In the genomic region with DNA sequence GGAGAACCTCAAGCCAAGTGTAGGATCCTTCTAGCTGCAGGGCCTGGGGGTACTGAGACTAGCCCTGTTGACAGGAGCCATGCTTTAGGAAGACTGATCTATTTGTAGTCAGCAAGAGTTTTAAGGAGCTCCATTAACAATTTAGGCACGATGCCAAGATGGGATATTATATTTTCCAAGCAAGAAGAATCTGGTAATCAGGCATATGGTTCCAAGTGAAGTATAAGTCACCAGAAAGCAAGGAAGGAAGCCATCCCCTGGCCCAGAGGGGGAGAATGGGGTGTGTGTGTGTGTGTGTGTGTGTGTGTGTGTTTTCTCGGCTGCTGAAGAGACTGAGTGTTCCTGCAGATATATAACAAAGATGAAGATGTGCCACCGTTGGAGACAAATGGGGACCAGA, we compare ENCODE assay signal across 15 cellular contexts. TPM values are rescaled to one million over a fixed set of nuclear protein-coding genes. Genes with fewer than 3 reads are reported as not detected.
A peak's percentile ranks its signal among the peaks of the same experiment; 100 is the strongest.
DNase-seq lines count a peak whose midpoint lies in the region; ATAC-seq, FAIRE-seq and TF ChIP-seq lines count a peak whose summit lies in the region.
"Had no signal": no experiment of that assay in that cellular context is flagged by ENCODE, and none has a peak within 500 bp of the region (broad histone marks: within the 10 kb centered on the region; RNA-seq: fewer than 3 reads in every experiment).

No MANE protein-coding gene starts in this region.

- no peaks in the 10 kb centered on the region for H3K27me3 Mint-ChIP-seq in activated T-cell treated with anti-CD3 and anti-CD28 coated beads, Interleukin-2, amount 50 U/mL, for 4 hours (ENCODE audit: low read depth)

- no peak overlapping the region for H3K4me3 ChIP-seq in K562

- TF ChIP-seq RAD21 in K562 (CRISPR knock-in tag; conservative IDR thresholded peaks at IDR 0.05 in 1 of 2, IDR thresholded peaks at IDR 0.05 in 1 of 2) = no peak

- FAIRE-seq in K562 (lab: Jason Lieb, UNC) = no peak
- FAIRE-seq: endometrium had no signal

- H3K27me3 ChIP-seq in K562 (ENCODE audit: control insufficient read depth in 2 of 2, insufficient read depth in 2 of 2, low read length in 2 of 2) = no peaks in the 10 kb centered on the region

- no peak overlapping the region for H2AFZ ChIP-seq in K562 (ENCODE audit: low read depth, low read length)
- H2AFZ ChIP-seq: parathyroid adenoma had no signal

- 51% methylated on average over 3 of the region's 3 CpGs for WGBS in K562 (ENCODE audit: insufficient coverage, low coverage, missing lambda C conversion rate)

- intact Hi-C loops in K562 (cut with micrococcal nuclease) = no loop called here

- no peak overlapping the region for H3K9ac ChIP-seq in K562 (ENCODE audit: insufficient read depth in 1 of 2, low read depth in 2 of 2, low read length in 2 of 2)
- H3K9ac ChIP-seq: parathyroid adenoma had no signal

- CTCF ChIA-PET in K562 (lab: Yijun Ruan, JAX; ENCODE audit: low intra/inter-chr PET ratio) = no interaction called here

- peak overlapping the region; percentile 39 for H3K4me3 Mint-ChIP-seq in activated T-cell treated with anti-CD3 and anti-CD28 coated beads, Interleukin-2, amount 50 U/mL, for 4 hours
- H3K4me3 Mint-ChIP-seq in stimulated activated effector memory CD8-positive, alpha-beta T cell treated with anti-CD3 and anti-CD28 coated beads, Interleukin-12 subunit alpha, Interleukin-12 subunit beta, amount 100 ng/mL, for 72 hours = peak overlapping the region; percentile 55

- H3K4me1 Mint-ChIP-seq in activated T-cell treated with anti-CD3 and anti-CD28 coated beads, Interleukin-2, amount 50 U/mL, for 4 hours (ENCODE audit: low read depth) = peaks cover 89% of the 10 kb centered on the region
- H3K4me1 Mint-ChIP-seq in stimulated activated effector memory CD8-positive, alpha-beta T cell treated with anti-CD3 and anti-CD28 coated beads, Interleukin-12 subunit alpha, Interleukin-12 subunit beta, amount 100 ng/mL, for 72 hours = peaks cover 79% of the 10 kb centered on the region

- DNase-seq in activated T-cell treated with anti-CD3 and anti-CD28 coated beads, Interleukin-2, amount 50 U/mL, for 4 hours = no peak
- no peak for DNase-seq in activated T-cell treated with anti-CD3 and anti-CD28 coated beads, Interleukin-2, amount 50 U/mL, for 48 hours
- peak; percentile 17 for DNase-seq in NCI-H69 (lab: John Stamatoyannopoulos, UW)
- no peak for DNase-seq in K562 (ENCODE audit: extremely low read depth in 1 of 4, low spot score in 3 of 4)
- no peak for DNase-seq in stimulated activated effector memory CD8-positive, alpha-beta T cell treated with anti-CD3 and anti-CD28 coated beads, Interleukin-12 subunit alpha, Interleukin-12 subunit beta, amount 100 ng/mL, for 72 hours (ENCODE audit: low spot score in 2 of 2)
- DNase-seq in H4 (ENCODE audit: low spot score) = no peak
- DNase-seq: activated CD4-positive, alpha-beta T cell treated with anti-CD3 and anti-CD28 coated beads for 48 hours; caudate nucleus; H7; NCI-H526; RPMI8226 had no signal

- H3K4me1 ChIP-seq in K562 (replicated peaks in 1 of 2; ENCODE audit: control insufficient read depth in 2 of 2, insufficient read depth in 2 of 2, low read length in 2 of 2) = peaks cover 8 to 15% of the 10 kb centered on the region in 2 experiments
- H3K4me1 ChIP-seq: parathyroid adenoma had no signal

- H3K27ac Mint-ChIP-seq in stimulated activated effector memory CD8-positive, alpha-beta T cell treated with anti-CD3 and anti-CD28 coated beads, Interleukin-12 subunit alpha, Interleukin-12 subunit beta, amount 100 ng/mL, for 72 hours = no peak overlapping the region

- H3K9me3 Mint-ChIP-seq in activated T-cell treated with anti-CD3 and anti-CD28 coated beads, Interleukin-2, amount 50 U/mL, for 4 hours = no peaks in the 10 kb centered on the region
- no peaks in the 10 kb centered on the region for H3K9me3 Mint-ChIP-seq in stimulated activated effector memory CD8-positive, alpha-beta T cell treated with anti-CD3 and anti-CD28 coated beads, Interleukin-12 subunit alpha, Interleukin-12 subunit beta, amount 100 ng/mL, for 72 hours

- H3K9me1 ChIP-seq in K562 (ENCODE audit: control insufficient read depth, insufficient read depth, low read length) = no peaks in the 10 kb centered on the region

- no peak overlapping the region for H3K27ac ChIP-seq in K562 (ENCODE audit: extremely low read depth, low read depth, low read length)
- H3K27ac ChIP-seq: parathyroid adenoma had no signal

- ATAC-seq in activated T-cell treated with anti-CD3 and anti-CD28 coated beads, Interleukin-2, amount 50 U/mL, for 4 hours = no peak
- ATAC-seq in K562 (no peak), GM19035 (IDR thresholded peaks at IDR 0.05; ENCODE audit: unreplicated experiment) (no peak), esophagus mucosa (no peak)
- no peak for ATAC-seq in stimulated activated effector memory CD8-positive, alpha-beta T cell treated with anti-CD3 and anti-CD28 coated beads, Interleukin-12 subunit alpha, Interleukin-12 subunit beta, amount 100 ng/mL, for 72 hours

- POLR2A ChIA-PET in K562 (lab: Yijun Ruan, JAX) = interaction anchor here (0.7 kb wide), 2 partner anchors 63 to 110 kb away, joined by 3 read pairs; no protein-coding TSS in a partner anchor

- no peaks in the 10 kb centered on the region for H4K20me1 ChIP-seq in K562 (replicated peaks; ENCODE audit: control insufficient read depth, insufficient read depth, low read length)

- in situ Hi-C loops in K562 (cut with MboI) = no loop called here

- no peaks in the 10 kb centered on the region for H3K9me3 ChIP-seq in K562 (replicated peaks; ENCODE audit: control insufficient read depth, insufficient read depth, low read depth, low read length)

- TF ChIP-seq POLR2A in K562 (conservative IDR thresholded peaks at IDR 0.05) = no peak

- BruUV-seq in K562 (replicated peaks; lab: Mats Ljungman, UMichigan) = no TSS peak

- TF ChIP-seq CTCF in K562 (IDR thresholded peaks at IDR 0.05 in 2 of 3, conservative IDR thresholded peaks at IDR 0.05 in 1 of 3; ENCODE audit: insufficient read depth in 2 of 3, low read depth in 1 of 3, low read length in 3 of 3) = no peak

- peaks cover 13% of the 10 kb centered on the region for H3K79me2 ChIP-seq in K562 (ENCODE audit: control insufficient read depth, insufficient read depth, low read length)

- H3K36me3 Mint-ChIP-seq in activated T-cell treated with anti-CD3 and anti-CD28 coated beads, Interleukin-2, amount 50 U/mL, for 4 hours (ENCODE audit: insufficient read depth) = peaks cover 19% of the 10 kb centered on the region
- peaks cover 32% of the 10 kb centered on the region for H3K36me3 Mint-ChIP-seq in stimulated activated effector memory CD8-positive, alpha-beta T cell treated with anti-CD3 and anti-CD28 coated beads, Interleukin-12 subunit alpha, Interleukin-12 subunit beta, amount 100 ng/mL, for 72 hours

- H3K36me3 ChIP-seq in K562 (ENCODE audit: control insufficient read depth, insufficient read depth, low read length) = peaks cover 5% of the 10 kb centered on the region; the same call in 1 of the 3 replicates

- TF ChIP-seq EP300 in K562 (IDR thresholded peaks at IDR 0.05; ENCODE audit: low read length) = no peak

- H3K4me2 ChIP-seq in K562 (ENCODE audit: insufficient read depth, low read length) = no peak overlapping the region

RNA-seq across cellular contexts. Expression of gene IFNAR2, which starts 7.1 kb away (rescaled TPM):
- 10 to 100 TPM; 13.9 to 20.2 (median 14.7) TPM for total RNA-seq in activated T-cell treated with anti-CD3 and anti-CD28 coated beads, Interleukin-2, amount 50 U/mL, for 4 hours
- total RNA-seq in K562 (2011; cell fraction: chromatin; rRNA removed; ENCODE audit: low replicate concordance) = 29.8 and 65.1 TPM in 2 replicates
- total RNA-seq in K562 (2011; cell fraction: nucleolus; rRNA removed) = 11.2 and 16.6 TPM in 2 replicates
- total RNA-seq in K562 (2011; cell fraction: nucleoplasm; rRNA removed) = 24.8 and 38.1 TPM in 2 replicates
- total RNA-seq in K562 (2014; rRNA removed) (1.7 and 2.7 TPM in 2 replicates), K562 (2014; rRNA removed; fragmentation: Illumina TruSeq; extraction: Trizol) (8.4 and 9.8 TPM in 2 replicates), K562 (2015; rRNA removed; fragmentation: Illumina TruSeq; extraction: Trizol) (4.2 and 5.6 TPM in 2 replicates), K562 (2021) (16.3 and 19.1 TPM in 2 replicates), esophagus mucosa (7.7 TPM)
- polyA plus RNA-seq in K562 (2011; rRNA removed) (48.3 and 58.0 TPM in 2 replicates), K562 (2014; fragmentation: Illumina TruSeq; extraction: Trizol) (26.1 and 31.9 TPM in 2 replicates), K562 (2014; fragmentation: Nextera tagmentation; extraction: Ambion mirVana) (1 to 10 TPM; 3.1 to 6.1 TPM), K562 (2014; rRNA removed) (19.3 and 23.5 TPM in 2 replicates)
- 13.1 and 25.7 TPM in 2 replicates for polyA plus RNA-seq in K562 (2011; cell fraction: cytosol; rRNA removed)
- 16.2 and 31.7 TPM in 2 replicates for polyA plus RNA-seq in K562 (2011; cell fraction: nucleus; rRNA removed)
- polyA plus RNA-seq in K562 (2012) = 18.0 and 32.6 TPM in 2 replicates
- 32.3 and 42.9 TPM in 2 replicates for polyA minus RNA-seq in K562 (2011; rRNA and poly(A)+ RNA removed)
- 13.5 and 15.5 TPM in 2 replicates for polyA minus RNA-seq in K562 (2011; cell fraction: cytosol; rRNA and poly(A)+ RNA removed)
- 4.4 and 8.8 TPM in 2 replicates for polyA minus RNA-seq in K562 (2011; cell fraction: nucleus; rRNA and poly(A)+ RNA removed)
- total RNA-seq in H4 (2014; rRNA removed; shearing (Covaris generic)) = 7.9 and 11.5 TPM in 2 replicates

RNA-seq across cellular contexts. Expression of gene IL10RB, which starts 29.4 kb away (rescaled TPM):
- 10 to 100 TPM in 2 of 3 donors, 1 to 10 TPM in 1; 9.3 to 11.6 (median 10.2) TPM for total RNA-seq in activated T-cell treated with anti-CD3 and anti-CD28 coated beads, Interleukin-2, amount 50 U/mL, for 4 hours
- total RNA-seq in K562 (2011; cell fraction: chromatin; rRNA removed; ENCODE audit: low replicate concordance) = 29.7 and 42.2 TPM in 2 replicates
- 53.8 and 58.4 TPM in 2 replicates for total RNA-seq in K562 (2011; cell fraction: nucleolus; rRNA removed)
- 50.7 and 54.7 TPM in 2 replicates for total RNA-seq in K562 (2011; cell fraction: nucleoplasm; rRNA removed)
- total RNA-seq in K562 (2014; rRNA removed) (25.3 and 31.2 TPM in 2 replicates), K562 (2014; rRNA removed; fragmentation: Illumina TruSeq; extraction: Trizol) (21.3 and 23.0 TPM in 2 replicates), K562 (2015; rRNA removed; fragmentation: Illumina TruSeq; extraction: Trizol) (25.1 and 25.3 TPM in 2 replicates), K562 (2021) (17.5 TPM in 2 replicates), esophagus mucosa (27.5 TPM)
- polyA plus RNA-seq in K562 (2011; rRNA removed) (29.9 and 33.1 TPM in 2 replicates), K562 (2014; fragmentation: Illumina TruSeq; extraction: Trizol) (29.6 and 33.8 TPM in 2 replicates), K562 (2014; fragmentation: Nextera tagmentation; extraction: Ambion mirVana) (10 to 100 TPM; 10.9 to 14.7 TPM), K562 (2014; rRNA removed) (19.3 and 22.1 TPM in 2 replicates)
- 26.0 and 37.2 TPM in 2 replicates for polyA plus RNA-seq in K562 (2011; cell fraction: cytosol; rRNA removed)
- polyA plus RNA-seq in K562 (2011; cell fraction: nucleus; rRNA removed) = 11.5 and 12.0 TPM in 2 replicates
- polyA plus RNA-seq in K562 (2012) = 26.1 and 35.7 TPM in 2 replicates
- 36.6 and 39.8 TPM in 2 replicates for polyA minus RNA-seq in K562 (2011; rRNA and poly(A)+ RNA removed)
- 17.2 and 27.0 TPM in 2 replicates for polyA minus RNA-seq in K562 (2011; cell fraction: cytosol; rRNA and poly(A)+ RNA removed)
- polyA minus RNA-seq in K562 (2011; cell fraction: nucleus; rRNA and poly(A)+ RNA removed) = 8.1 and 12.9 TPM in 2 replicates
- total RNA-seq in H4 (2014; rRNA removed; shearing (Covaris generic)) = 107 and 111 TPM in 2 replicates
